1 cellular context compared by ENCODE assay signal in genomic region chr9:69898714-69899209, GRCh38.
TF ChIP-seq lines count a peak whose summit lies in the region.

No MANE protein-coding gene starts in this region.

TF ChIP-seq in IMR-90, 13 proteins besides CTCF, POLR2A, EP300 and RAD21 (continued from another document):
- TF ChIP-seq ELK1 (IDR thresholded peaks at IDR 0.05; ENCODE audit: borderline replicate concordance, low read depth, low read length) (no peak), USF2 (IDR thresholded peaks at IDR 0.05; ENCODE audit: low read depth, low read length) (no peak), FOS (IDR thresholded peaks at IDR 0.05; ENCODE audit: low read depth, low read length) (peak; percentile 82)
